1 cellular context compared by ENCODE assay signal in the genomic region with DNA sequence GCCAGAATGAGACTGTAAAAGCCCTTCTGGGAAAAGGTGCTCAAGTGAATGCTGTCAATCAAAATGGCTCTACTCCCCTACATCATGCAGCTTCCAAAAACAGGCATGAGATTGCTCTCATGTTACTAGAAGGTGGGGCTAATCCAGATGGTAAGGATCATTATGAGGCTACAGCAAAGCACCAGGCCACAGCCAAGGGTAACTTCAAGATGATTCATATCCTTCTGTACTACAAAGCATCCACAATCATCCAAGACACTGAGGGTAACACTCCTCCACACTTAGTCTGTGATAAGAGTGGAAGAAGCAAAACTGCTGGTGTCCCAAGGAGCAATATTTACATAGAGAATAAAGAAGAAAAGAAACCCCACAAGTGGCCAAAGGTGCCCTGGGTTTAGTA.
TF ChIP-seq lines count a peak whose summit lies in the region.

No MANE protein-coding gene starts in this region.

TF ChIP-seq in WTC11, 78 proteins besides CTCF, POLR2A, EP300 and RAD21 (continued from another document):
- TF ChIP-seq E2F1 (CRISPR knock-in tag; IDR thresholded peaks at IDR 0.05) (no peak), TP53 (CRISPR knock-in tag; IDR thresholded peaks at IDR 0.05) (no peak), ZNF317 (CRISPR knock-in tag; IDR thresholded peaks at IDR 0.05; ENCODE audit: borderline replicate concordance, low read depth) (no peak), ZNF281 (CRISPR knock-in tag; IDR thresholded peaks at IDR 0.05) (no peak), RELA (CRISPR knock-in tag; IDR thresholded peaks at IDR 0.05; ENCODE audit: borderline replicate concordance) (no peak), ZNF121 (CRISPR knock-in tag; IDR thresholded peaks at IDR 0.05) (no peak), FOXP4 (CRISPR knock-in tag; IDR thresholded peaks at IDR 0.05) (no peak), ELF4 (CRISPR knock-in tag; IDR thresholded peaks at IDR 0.05; ENCODE audit: low read depth) (no peak), CREB1 (CRISPR knock-in tag; IDR thresholded peaks at IDR 0.05) (no peak), ETV6 (CRISPR knock-in tag; IDR thresholded peaks at IDR 0.05) (no peak), ZNF671 (CRISPR knock-in tag; IDR thresholded peaks at IDR 0.05) (no peak), FOXK1 (CRISPR knock-in tag; IDR thresholded peaks at IDR 0.05) (no peak), JAZF1 (CRISPR knock-in tag; IDR thresholded peaks at IDR 0.05) (no peak), AFF4 (CRISPR knock-in tag; IDR thresholded peaks at IDR 0.05; ENCODE audit: borderline replicate concordance) (no peak)
- TF ChIP-seq, protein P1, sequence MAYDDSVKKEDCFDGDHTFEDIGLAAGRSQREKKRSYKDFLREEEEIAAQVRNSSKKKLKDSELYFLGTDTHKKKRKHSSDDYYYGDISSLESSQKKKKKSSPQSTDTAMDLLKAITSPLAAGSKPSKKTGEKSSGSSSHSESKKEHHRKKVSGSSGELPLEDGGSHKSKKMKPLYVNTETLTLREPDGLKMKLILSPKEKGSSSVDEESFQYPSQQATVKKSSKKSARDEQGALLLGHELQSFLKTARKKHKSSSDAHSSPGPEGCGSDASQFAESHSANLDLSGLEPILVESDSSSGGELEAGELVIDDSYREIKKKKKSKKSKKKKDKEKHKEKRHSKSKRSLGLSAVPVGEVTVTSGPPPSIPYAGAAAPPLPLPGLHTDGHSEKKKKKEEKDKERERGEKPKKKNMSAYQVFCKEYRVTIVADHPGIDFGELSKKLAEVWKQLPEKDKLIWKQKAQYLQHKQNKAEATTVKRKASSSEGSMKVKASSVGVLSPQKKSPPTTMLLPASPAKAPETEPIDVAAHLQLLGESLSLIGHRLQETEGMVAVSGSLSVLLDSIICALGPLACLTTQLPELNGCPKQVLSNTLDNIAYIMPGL (CRISPR knock-in tag; IDR thresholded peaks at IDR 0.05), result no peak
TF ChIP-seq in WTC11: peak in this region for 0.
